In genomic region chr15:73631915-73632669, GRCh38 we compare ENCODE assay signal across 8 cellular contexts. TPM values are rescaled to one million over a fixed set of nuclear protein-coding genes. Genes with fewer than 3 reads are reported as not detected.
DNase-seq lines count a peak whose midpoint lies in the region; ATAC-seq and TF ChIP-seq lines count a peak whose summit lies in the region.

No MANE protein-coding gene starts in this region.

- no peaks in the 10 kb centered on the region for H3K9me2 ChIP-seq in HCT116 (ENCODE audit: insufficient read depth)
- no peaks in the 10 kb centered on the region for H3K9me2 ChIP-seq in SU-DHL-6 (replicated peaks; ENCODE audit: insufficient read depth, low read length)

- CTCF ChIA-PET in HCT116 (lab: Charles Lee) = no interaction called here

- no TSS peak for BruUV-seq in HCT116 (replicated peaks; lab: Mats Ljungman, UMichigan)

- RAD21 ChIA-PET in HCT116 (lab: Charles Lee; ENCODE audit: low non-redundant PET in 1 of 2, low total read pairs in 2 of 2, uncharacterized antibody in 2 of 2, unreplicated experiment in 2 of 2) = no interaction called here

- no peak for TF ChIP-seq POLR2A in HCT116 (IDR thresholded peaks at IDR 0.05; ENCODE audit: borderline replicate concordance, extremely low read depth, insufficient read depth, insufficient read length)

- H3K9me3 ChIP-seq in HCT116 (ENCODE audit: control insufficient read depth in 1 of 2, insufficient read depth in 1 of 2, low read depth in 1 of 2, low read length in 2 of 2) = no peaks in the 10 kb centered on the region
- no peaks in the 10 kb centered on the region for H3K9me3 ChIP-seq in SU-DHL-6 (ENCODE audit: insufficient read depth, low read length)
- H3K9me3 ChIP-seq in mucosa of descending colon = no peaks in the 10 kb centered on the region
- no peaks in the 10 kb centered on the region for H3K9me3 ChIP-seq in aorta (ENCODE audit: control insufficient read depth, low read length)

- TF ChIP-seq RAD21 in HCT116 (IDR thresholded peaks at IDR 0.05; ENCODE audit: low read depth) = no peak

- TF ChIP-seq CTCF in HCT116 (IDR thresholded peaks at IDR 0.05 in 2 of 3, conservative IDR thresholded peaks at IDR 0.05 in 1 of 3; ENCODE audit: borderline replicate concordance in 1 of 3, insufficient read depth in 1 of 3, low read depth in 2 of 3, low read length in 2 of 3) (no peak), SU-DHL-6 (IDR thresholded peaks at IDR 0.05; ENCODE audit: insufficient read depth, low read length, poor library complexity, severe bottlenecking) (no peak), mucosa of descending colon (IDR thresholded peaks at IDR 0.05) (no peak)

- H3K27ac ChIP-seq in HCT116 (ENCODE audit: low read depth, low read length) (peak overlapping the region; percentile 42), SU-DHL-6 (ENCODE audit: low read depth, low read length) (no peak overlapping the region), epithelial cell of prostate (peak overlapping the region; percentile 95), aorta (ENCODE audit: low read depth in 1 of 2, low read length in 2 of 2) (peak overlapping the region; percentile 61 to 95)

- POLR2A ChIA-PET in HCT116 (lab: Charles Lee) = interaction anchor here (0.7 kb wide), 2 partner anchors 14 to 53 kb away, joined by 3 to 4 read pairs; no protein-coding TSS in a partner anchor

- peak overlapping the region; percentile 89 for H3K4me2 ChIP-seq in HCT116 (ENCODE audit: low read length)
- H3K4me2 ChIP-seq in SU-DHL-6 (ENCODE audit: low read depth, low read length, poor library complexity, severe bottlenecking) = peak overlapping the region; percentile 80

- peak; percentile 59 for DNase-seq in Ammon's horn (ENCODE audit: low spot score)
- DNase-seq in HCT116 (ENCODE audit: low read depth, low spot score) = no peak
- DNase-seq in epithelial cell of prostate (ENCODE audit: low read depth, low spot score) = no peak
- peak in 2 of 3 donors; percentile 34 to 35 for DNase-seq in mucosa of descending colon
- DNase-seq in aorta = peak in 1 of 2 donors; percentile 64

- H3K36me3 ChIP-seq in HCT116 (ENCODE audit: control insufficient read depth in 1 of 2, insufficient read depth in 2 of 2, low read length in 2 of 2) = no peaks in the 10 kb centered on the region
- H3K36me3 ChIP-seq in SU-DHL-6 (ENCODE audit: low read length) = no peaks in the 10 kb centered on the region
- peaks cover 4% of the 10 kb centered on the region for H3K36me3 ChIP-seq in mucosa of descending colon (ENCODE audit: low read depth)
- H3K36me3 ChIP-seq in aorta (ENCODE audit: control insufficient read depth in 1 of 2, insufficient read depth in 2 of 2, low read length in 1 of 2) = no peaks in the 10 kb centered on the region

- ATAC-seq in HCT116 (no peak), mucosa of descending colon (peak; percentile 8), aorta (ENCODE audit: low FRiP score) (peak; percentile 69), HG03095 (IDR thresholded peaks at IDR 0.05; ENCODE audit: unreplicated experiment) (no peak), HG03280 (IDR thresholded peaks at IDR 0.05; ENCODE audit: unreplicated experiment) (no peak)

- H3F3A ChIP-seq in SU-DHL-6 (ENCODE audit: insufficient read depth) = no peaks in the 10 kb centered on the region; the same call in 1 of the 2 replicates

- H3K27me3 ChIP-seq in HCT116 (ENCODE audit: insufficient read depth, low read length) (no peaks in the 10 kb centered on the region), SU-DHL-6 (ENCODE audit: low read length) (no peaks in the 10 kb centered on the region), aorta (ENCODE audit: control insufficient read depth in 1 of 2, insufficient read depth in 2 of 2, low read length in 1 of 2) (no peaks in the 10 kb centered on the region)

- peaks cover 21 to 43% of the 10 kb centered on the region in 2 experiments for H3K4me1 ChIP-seq in HCT116 (ENCODE audit: control insufficient read depth in 1 of 2, insufficient read depth in 2 of 2, low read length in 2 of 2)
- H3K4me1 ChIP-seq in mucosa of descending colon (ENCODE audit: low read depth) = peaks cover 46% of the 10 kb centered on the region
- H3K4me1 ChIP-seq in aorta (ENCODE audit: control insufficient read depth in 1 of 2, insufficient read depth in 2 of 2, low read length in 2 of 2) = no peaks in the 10 kb centered on the region

- H2AFZ ChIP-seq in HCT116 (ENCODE audit: low read depth, low read length, poor library complexity, severe bottlenecking) (no peak overlapping the region), SU-DHL-6 (ENCODE audit: low read depth, low read length, severe bottlenecking) (no peak overlapping the region)

- H3K79me2 ChIP-seq in HCT116 (ENCODE audit: insufficient read depth, low read length) = peaks cover 57% of the 10 kb centered on the region
- H3K79me2 ChIP-seq in SU-DHL-6 (ENCODE audit: insufficient read depth, low read length) = peaks cover 56% of the 10 kb centered on the region

- H4K20me1 ChIP-seq in HCT116 (ENCODE audit: insufficient read depth) (peaks cover 13% of the 10 kb centered on the region; the same call in 1 of the 2 replicates), SU-DHL-6 (ENCODE audit: low read depth, low read length) (peaks cover 44% of the 10 kb centered on the region)

- H3K9ac ChIP-seq in HCT116 (ENCODE audit: low read length) = peak overlapping the region; percentile 83
- peak overlapping the region; percentile 85 for H3K9ac ChIP-seq in SU-DHL-6 (ENCODE audit: low read length)

- peak overlapping the region; percentile 77 to 88 for H3K4me3 ChIP-seq in HCT116 (replicated peaks in 1 of 2; ENCODE audit: low read depth in 1 of 2, low read length in 2 of 2)
- peak overlapping the region; percentile 84 for H3K4me3 ChIP-seq in SU-DHL-6 (ENCODE audit: insufficient read depth, low read length, poor library complexity, severe bottlenecking)
- peak overlapping the region; percentile 96 for H3K4me3 ChIP-seq in mucosa of descending colon
- peak overlapping the region; percentile 90 to 98 for H3K4me3 ChIP-seq in aorta (ENCODE audit: low read length in 2 of 2)

- 0 to 1% methylated on average over 6 of the region's 6 CpGs for WGBS in aorta, 2 donors

- intact Hi-C loops in HCT116 (cut with micrococcal nuclease) = no loop called here
- intact Hi-C loops in mucosa of descending colon (cut with DNase I, micrococcal nuclease) = loop anchor here in 1 of 2 donors (10.0 kb wide), 1 partner anchor 53 kb away; the partner anchor contains the start of gene CD276
- intact Hi-C loops in aorta (cut with DNase I) = loop anchor here (2.0 to 5.0 kb wide), 2 partner anchors 31 to 35 kb away; no protein-coding TSS in a partner anchor

TF ChIP-seq in HCT116, 20 proteins besides CTCF, POLR2A, EP300 and RAD21:
- no peak for TF ChIP-seq SIN3A (IDR thresholded peaks at IDR 0.05; ENCODE audit: low read depth)
- TF ChIP-seq CEBPB (IDR thresholded peaks at IDR 0.05; ENCODE audit: low read depth) = no peak
- TF ChIP-seq POLR2AphosphoS5 (IDR thresholded peaks at IDR 0.05; ENCODE audit: low read depth, low read length) = no peak

RNA-seq across cellular contexts. Expression of gene NPTN, which starts 1.1 kb away (rescaled TPM):
- total RNA-seq in HCT116 (2021; ENCODE audit: unreplicated experiment) = 90.9 TPM
- 95.1 and 111 TPM in 2 replicates for polyA plus RNA-seq in HCT116 (2012)
- total RNA-seq in mucosa of descending colon = 100 to 1,000 TPM; 157 to 200 (median 168) TPM
- total RNA-seq in aorta = 100 to 1,000 TPM; 169 to 221 TPM
- polyA plus RNA-seq in aorta = 100 to 1,000 TPM; 128 to 173 TPM

RNA-seq across cellular contexts. Expression of gene CD276, which starts 52.1 kb away (rescaled TPM):
- total RNA-seq in HCT116 (2021; ENCODE audit: unreplicated experiment) (75.4 TPM), mucosa of descending colon (10 to 100 TPM; 26.2 to 39.2 (median 29.9) TPM), aorta (10 to 100 TPM; 65.2 to 67.9 TPM)
- 75.6 and 102 TPM in 2 replicates for polyA plus RNA-seq in HCT116 (2012)
- polyA plus RNA-seq in aorta = 10 to 100 TPM; 27.7 to 52.9 TPM

Comparison
In these comparisons a context has a peak if more than half of its experiments do, and no peak if none do; other contexts are left out.
1. DNase-seq: peak in Ammon's horn (single experiment) and mucosa of descending colon (2 of 3); none in HCT116 (single experiment) and epithelial cell of prostate (single experiment).
2. ATAC-seq: peak in mucosa of descending colon (single experiment) and aorta (single experiment); none in HCT116 (single experiment), HG03095 (single experiment) and HG03280 (single experiment).
3. Peak in every context shown above with its lines, with median percentiles within 50 percentile points of each other: H3K4me3 ChIP-seq.